27 cellular contexts compared by ENCODE assay signal in genomic region chr20:1927217-1927616, GRCh38. TPM values are rescaled to one million over a fixed set of nuclear protein-coding genes. Genes with fewer than 3 reads are reported as not detected.
"Had no signal": no experiment of that assay in that cellular context is flagged by ENCODE, and none has a peak within 500 bp of the region (broad histone marks: within the 10 kb centered on the region; RNA-seq: fewer than 3 reads in every experiment).

No MANE protein-coding gene starts in this region.

- DNase-seq: activated CD4-positive, alpha-beta memory T cell treated with anti-CD3 and anti-CD28 coated beads for 36 hours; activated CD4-positive, alpha-beta T cell treated with anti-CD3 and anti-CD28 coated beads, Interleukin-2, amount 10 ng/mL, durations not matched to agents 24 days and 14 days; activated CD4-positive, CD25-positive, alpha-beta regulatory T cell treated with anti-CD3 and anti-CD28 coated beads, Interleukin-2, amount 50 U/mL, for 72 hours; activated CD8-positive, alpha-beta memory T cell treated with anti-CD3 and anti-CD28 coated beads, Interleukin-2, amount 50 U/mL, for 48 hours; activated T-cell treated with anti-CD3 and anti-CD28 coated beads, Interleukin-2, amount 50 U/mL, for 4 hours; brain microvascular endothelial cell; cortex of kidney; esophagus squamous epithelium; foreskin melanocyte; left ventricle myocardium inferior; naive thymus-derived CD8-positive, alpha-beta T cell; occipital lobe; stimulated activated CD4-positive, alpha-beta T cell treated with anti-CD3 and anti-CD28 coated beads, Interleukin-1b, Interleukin-23, amount 100 ng/mL, for 48 hours; stimulated activated naive B cell treated with anti-CD40 and anti-IgM and Interleukin-4, amounts not matched to agents 10 μg/mL and 1 μg/mL and 100 μg/mL, for 72 hours; stomach; T-helper 17 cell; T1000 had no signal

- H3K4me3 Mint-ChIP-seq: activated CD4-positive, alpha-beta memory T cell treated with anti-CD3 and anti-CD28 coated beads for 36 hours; activated CD4-positive, alpha-beta T cell treated with anti-CD3 and anti-CD28 coated beads, Interleukin-2, amount 10 ng/mL, durations not matched to agents 24 days and 14 days; activated naive CD4-positive, alpha-beta T cell treated with anti-CD3 and anti-CD28 coated beads, Interleukin-2, amount 50 U/mL, for 24 hours; activated T-cell treated with anti-CD3 and anti-CD28 coated beads, Interleukin-2, amount 50 U/mL, for 4 hours; activated T-helper 17 cell treated with anti-CD3 and anti-CD28 coated beads, Interleukin-2, amount 50 U/mL, for 72 hours; mesothelial cell of epicardium; naive thymus-derived CD8-positive, alpha-beta T cell; neural crest cell; T-helper 17 cell had no signal

- H3K36me3 ChIP-seq: brain microvascular endothelial cell had no signal

- H3K4me1 Mint-ChIP-seq: activated CD4-positive, alpha-beta T cell treated with anti-CD3 and anti-CD28 coated beads, Interleukin-2, amount 10 ng/mL, durations not matched to agents 24 days and 14 days; activated naive CD4-positive, alpha-beta T cell treated with anti-CD3 and anti-CD28 coated beads, Interleukin-2, amount 50 U/mL, for 24 hours; activated T-helper 17 cell treated with anti-CD3 and anti-CD28 coated beads, Interleukin-2, amount 50 U/mL, for 72 hours; neural crest cell had no signal

- H3K9me3 ChIP-seq: ascending aorta, esophagus squamous epithelium, left ventricle myocardium inferior, right atrium auricular region, stomach, tibial nerve had no signal

- H3K4me3 ChIP-seq: ascending aorta, esophagus squamous epithelium, left ventricle myocardium inferior, right atrium auricular region, smooth muscle cell, stomach, tibial nerve had no signal

- H3K27me3 ChIP-seq: ascending aorta, brain microvascular endothelial cell, esophagus squamous epithelium, right atrium auricular region, stomach, tibial nerve had no signal

- H3K27ac ChIP-seq: ascending aorta, brain microvascular endothelial cell, epithelial cell of prostate, esophagus squamous epithelium, left ventricle myocardium inferior, parathyroid adenoma, right atrium auricular region, stomach, tibial nerve had no signal

- H3K36me3 Mint-ChIP-seq: activated CD4-positive, alpha-beta memory T cell treated with anti-CD3 and anti-CD28 coated beads for 36 hours; activated naive CD4-positive, alpha-beta T cell treated with anti-CD3 and anti-CD28 coated beads, Interleukin-2, amount 50 U/mL, for 24 hours; mesothelial cell of epicardium had no signal

- H3K4me1 ChIP-seq: ascending aorta, parathyroid adenoma, stomach had no signal

- H3K9me3 Mint-ChIP-seq: activated CD4-positive, alpha-beta memory T cell treated with anti-CD3 and anti-CD28 coated beads for 36 hours; activated CD4-positive, alpha-beta T cell treated with anti-CD3 and anti-CD28 coated beads, Interleukin-2, amount 10 ng/mL, durations not matched to agents 24 days and 14 days; activated naive CD4-positive, alpha-beta T cell treated with anti-CD3 and anti-CD28 coated beads, Interleukin-2, amount 50 U/mL, for 24 hours; activated T-cell treated with anti-CD3 and anti-CD28 coated beads, Interleukin-2, amount 50 U/mL, for 4 hours; activated T-helper 17 cell treated with anti-CD3 and anti-CD28 coated beads, Interleukin-2, amount 50 U/mL, for 72 hours; mesothelial cell of epicardium; naive thymus-derived CD8-positive, alpha-beta T cell; neural crest cell had no signal

- ATAC-seq: activated T-cell treated with anti-CD3 and anti-CD28 coated beads, Interleukin-2, amount 50 U/mL, for 4 hours; activated T-helper 17 cell treated with anti-CD3 and anti-CD28 coated beads, Interleukin-2, amount 50 U/mL, for 72 hours; naive thymus-derived CD8-positive, alpha-beta T cell; stimulated activated naive B cell treated with anti-CD40 and anti-IgM and Interleukin-4, amounts not matched to agents 10 μg/mL and 1 μg/mL and 100 μg/mL, for 72 hours; T-helper 17 cell had no signal

- H3K9ac ChIP-seq: parathyroid adenoma had no signal

- H3K27ac Mint-ChIP-seq: activated CD4-positive, alpha-beta memory T cell treated with anti-CD3 and anti-CD28 coated beads for 36 hours; activated CD4-positive, alpha-beta T cell treated with anti-CD3 and anti-CD28 coated beads, Interleukin-2, amount 10 ng/mL, durations not matched to agents 24 days and 14 days; activated naive CD4-positive, alpha-beta T cell treated with anti-CD3 and anti-CD28 coated beads, Interleukin-2, amount 50 U/mL, for 24 hours; activated T-helper 17 cell treated with anti-CD3 and anti-CD28 coated beads, Interleukin-2, amount 50 U/mL, for 72 hours; mesothelial cell of epicardium; naive thymus-derived CD8-positive, alpha-beta T cell; T-helper 17 cell had no signal

RNA-seq across cellular contexts. Expression of gene SIRPA, which starts 32.0 kb away (rescaled TPM):
- total RNA-seq: activated CD4-positive, alpha-beta memory T cell treated with anti-CD3 and anti-CD28 coated beads for 36 hours had no signal
